In the genomic region with DNA sequence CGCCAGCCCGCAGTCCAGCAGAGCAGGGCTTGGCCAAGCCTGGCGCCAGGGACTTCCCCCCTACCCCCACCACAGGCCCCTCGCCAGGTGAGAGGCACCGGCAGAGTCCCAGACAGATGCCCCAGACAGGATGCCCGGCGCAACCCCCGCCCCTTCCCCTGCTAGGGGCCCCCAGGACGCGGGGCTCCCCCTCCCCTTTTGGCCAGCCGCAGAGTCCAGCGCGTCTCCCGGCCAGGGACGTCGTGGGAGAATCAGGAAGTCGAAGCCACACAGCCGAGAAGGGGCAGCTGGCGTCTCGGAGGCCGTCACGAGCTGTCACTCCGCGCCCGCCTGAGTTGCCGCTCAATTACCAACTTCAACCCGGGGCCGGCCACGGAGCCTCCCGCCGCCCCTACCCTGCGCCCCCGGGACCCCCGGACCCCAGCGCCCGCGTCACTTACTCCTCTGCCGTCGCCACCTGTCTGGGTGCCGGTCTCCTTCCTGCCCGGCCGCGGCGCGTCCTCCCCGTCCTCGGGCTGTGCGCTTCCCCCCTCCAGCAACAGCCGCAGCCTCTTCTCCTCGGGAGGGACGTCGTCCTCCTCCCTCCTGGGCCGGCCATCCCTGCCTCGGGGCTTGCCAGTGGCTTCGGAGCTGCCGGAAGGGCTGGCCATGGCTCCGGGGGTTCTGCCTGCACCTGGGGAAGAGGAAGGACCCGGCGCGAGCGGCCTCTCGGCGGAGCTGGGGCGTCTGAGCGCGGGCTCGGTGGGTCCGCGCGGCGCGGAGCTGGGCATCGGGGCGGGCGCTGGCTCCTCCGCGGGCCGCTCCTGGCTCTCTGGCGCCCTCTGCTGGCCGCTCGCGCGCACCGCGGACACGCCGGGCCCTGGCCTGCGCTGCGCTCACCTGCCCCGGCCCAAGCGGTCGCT, we compare ENCODE assay signal across 8 cellular contexts.
DNase-seq lines count a peak whose midpoint lies in the region; ATAC-seq and TF ChIP-seq lines count a peak whose summit lies in the region.
"Not testable (repeated sequence)": the region's sequence is repeated elsewhere in the genome, so short reads cannot be mapped to it uniquely, and the experiment has no call there.

No MANE protein-coding gene starts in this region.

- H3K27me3 ChIP-seq in IMR-90 (ENCODE audit: control insufficient read depth, insufficient read depth, low read length) = not testable (repeated sequence)
- H3K27me3 ChIP-seq in PC-9 (ENCODE audit: insufficient read depth, low read depth) = peaks cover 16% of the 10 kb centered on the region
- H3K27me3 ChIP-seq in iPS-15b (ENCODE audit: control insufficient read depth, insufficient read depth, low read length) = peaks cover 20% of the 10 kb centered on the region

- not testable (repeated sequence) for H3K4me1 ChIP-seq in IMR-90 (ENCODE audit: control insufficient read depth, insufficient read depth, low read length); PC-9 (replicated peaks; ENCODE audit: insufficient read depth); iPS-15b (ENCODE audit: control insufficient read depth, insufficient read depth, low read length)

- 1% methylated on average over 18 of the region's 92 CpGs; no CpG with 5 or more reads in 1 of the 2 experiments for WGBS in IMR-90 (ENCODE audit: extremely low coverage in 2 of 2, insufficient read length in 1 of 2), 2 experiments

- peak; percentile 46 for DNase-seq in COLO668 (lab: John Stamatoyannopoulos, UW; ENCODE audit: unreplicated experiment)
- DNase-seq in IMR-90 = not testable (repeated sequence)
- peak in 1 of 2 experiments; percentile 52 for DNase-seq in PC-9
- DNase-seq in activated CD8-positive, alpha-beta T cell treated with anti-CD3 and anti-CD28 coated beads for 36 hours = peak; percentile 62
- DNase-seq in central memory CD4-positive, alpha-beta T cell = peak; percentile 57
- DNase-seq in posterior vena cava (ENCODE audit: low spot score) = peak; percentile 86
- DNase-seq in stimulated activated naive B cell treated with anti-CD40 and anti-IgM and Interleukin-4, amounts not matched to agents 10 μg/mL and 1 μg/mL and 100 μg/mL, for 72 hours = peak; percentile 37

- H3K27ac Mint-ChIP-seq in activated CD8-positive, alpha-beta T cell treated with anti-CD3 and anti-CD28 coated beads for 36 hours; stimulated activated naive B cell treated with anti-CD40 and anti-IgM and Interleukin-4, amounts not matched to agents 10 μg/mL and 1 μg/mL and 100 μg/mL, for 72 hours: not testable (repeated sequence)

- ATAC-seq in IMR-90 (ENCODE audit: low read depth); activated CD8-positive, alpha-beta T cell treated with anti-CD3 and anti-CD28 coated beads for 36 hours: not testable (repeated sequence)
- ATAC-seq in stimulated activated naive B cell treated with anti-CD40 and anti-IgM and Interleukin-4, amounts not matched to agents 10 μg/mL and 1 μg/mL and 100 μg/mL, for 72 hours (replicated peaks) = peak; percentile 41 to 57

- H2BK15ac ChIP-seq in IMR-90 (ENCODE audit: low read depth, low read length) = not testable (repeated sequence)

- not testable (repeated sequence) for H2BK5ac ChIP-seq in IMR-90 (ENCODE audit: low read depth, low read length, poor library complexity, severe bottlenecking)

- intact Hi-C loops in IMR-90 (cut with micrococcal nuclease); PC-9 (cut with micrococcal nuclease; ENCODE audit: unreplicated experiment); activated CD8-positive, alpha-beta T cell treated with anti-CD3 and anti-CD28 coated beads for 36 hours (cut with micrococcal nuclease); posterior vena cava (cut with DNase I): not testable (repeated sequence)

- BruUV-seq in IMR-90 (replicated peaks; lab: Mats Ljungman, UMichigan); PC-9 (replicated peaks; lab: Mats Ljungman, UMichigan): not testable (repeated sequence)

- not testable (repeated sequence) for H3K9me3 ChIP-seq in IMR-90 (ENCODE audit: control insufficient read depth, insufficient read depth, low read length); PC-9 (ENCODE audit: insufficient read depth, low read depth); iPS-15b (ENCODE audit: control insufficient read depth, insufficient read depth, low read length)

- H3K27me3 Mint-ChIP-seq in activated CD8-positive, alpha-beta T cell treated with anti-CD3 and anti-CD28 coated beads for 36 hours = peaks cover 37% of the 10 kb centered on the region
- peaks cover 50 to 60% of the 10 kb centered on the region in 2 donors for H3K27me3 Mint-ChIP-seq in stimulated activated naive B cell treated with anti-CD40 and anti-IgM and Interleukin-4, amounts not matched to agents 10 μg/mL and 1 μg/mL and 100 μg/mL, for 72 hours

- H3K9me3 Mint-ChIP-seq in activated CD8-positive, alpha-beta T cell treated with anti-CD3 and anti-CD28 coated beads for 36 hours; stimulated activated naive B cell treated with anti-CD40 and anti-IgM and Interleukin-4, amounts not matched to agents 10 μg/mL and 1 μg/mL and 100 μg/mL, for 72 hours: not testable (repeated sequence)

- not testable (repeated sequence) for TF ChIP-seq POLR2A in IMR-90 (IDR thresholded peaks at IDR 0.05; ENCODE audit: low read depth, low read length)

- not testable (repeated sequence) for H4K5ac ChIP-seq in IMR-90 (ENCODE audit: low read depth, low read length)

- H4K8ac ChIP-seq in IMR-90 (ENCODE audit: low read depth in 2 of 2, low read length in 2 of 2) = not testable (repeated sequence)

- not testable (repeated sequence) for H3K56ac ChIP-seq in IMR-90 (ENCODE audit: extremely low read depth, insufficient read depth, low read length)

- TF ChIP-seq RAD21 in IMR-90 (IDR thresholded peaks at IDR 0.05; ENCODE audit: low read length) = 0 out of 2 replicates have a peak, but pooled peaks have one; percentile 6

- H3K18ac ChIP-seq in IMR-90 (ENCODE audit: low read depth, low read length) = not testable (repeated sequence)

- not testable (repeated sequence) for H3K36me3 ChIP-seq in IMR-90 (ENCODE audit: control insufficient read depth, insufficient read depth, low read length); PC-9 (ENCODE audit: low read depth); iPS-15b (ENCODE audit: control insufficient read depth, insufficient read depth, low read length)

- TF ChIP-seq CTCF in IMR-90 (conservative IDR thresholded peaks at IDR 0.05; ENCODE audit: low read depth, low read length) (peak; percentile 41), PC-9 (conservative IDR thresholded peaks at IDR 0.05) (peak; percentile 36; the same call in 1 of the 2 replicates)
- peak; percentile 74 for TF ChIP-seq CTCF in activated CD8-positive, alpha-beta T cell treated with anti-CD3 and anti-CD28 coated beads for 36 hours (IDR thresholded peaks at IDR 0.05)

- H2AK9ac ChIP-seq in IMR-90 (replicated peaks; ENCODE audit: low read depth, low read length, poor library complexity) = not testable (repeated sequence)

- not testable (repeated sequence) for H4K91ac ChIP-seq in IMR-90 (ENCODE audit: insufficient read depth, low read depth, low read length)

- not testable (repeated sequence) for H3K4ac ChIP-seq in IMR-90 (ENCODE audit: low read depth, low read length)

- dilution Hi-C loops in IMR-90 (cut with HindIII; ENCODE audit: low sequenced_read_pairs, unreplicated experiment) = not testable (repeated sequence)

- POLR2A ChIA-PET in IMR-90 (lab: Charles Lee; ENCODE audit: unreplicated experiment); PC-9 (lab: Charles Lee; ENCODE audit: unreplicated experiment); activated CD8-positive, alpha-beta T cell treated with anti-CD3 and anti-CD28 coated beads for 36 hours (lab: Charles Lee): not testable (repeated sequence)

- H3K9me1 ChIP-seq in IMR-90 (ENCODE audit: insufficient read depth, low read length) = not testable (repeated sequence)

- not testable (repeated sequence) for H2BK120ac ChIP-seq in IMR-90 (ENCODE audit: low read depth, low read length)

- peak overlapping the region; percentile 43 for H3K4me3 Mint-ChIP-seq in activated CD8-positive, alpha-beta T cell treated with anti-CD3 and anti-CD28 coated beads for 36 hours
- peak overlapping the region; percentile 56 to 79 for H3K4me3 Mint-ChIP-seq in stimulated activated naive B cell treated with anti-CD40 and anti-IgM and Interleukin-4, amounts not matched to agents 10 μg/mL and 1 μg/mL and 100 μg/mL, for 72 hours

- CTCF ChIA-PET in IMR-90 (lab: Yijun Ruan, JAX) = interaction anchor here (0.6 kb wide), 2 partner anchors 201 to 207 kb away, joined by 3 read pairs; no protein-coding TSS in a partner anchor
- CTCF ChIA-PET in PC-9 (lab: Charles Lee) = not testable (repeated sequence)
- CTCF ChIA-PET in activated CD8-positive, alpha-beta T cell treated with anti-CD3 and anti-CD28 coated beads for 36 hours (lab: Charles Lee) = interaction anchor here (0.6 to 1.3 kb wide), 7 partner anchors 16 to 131 kb away, joined by 3 to 8 read pairs (median 3); no protein-coding TSS in a partner anchor

- H3K4me3 ChIP-seq in IMR-90 (ENCODE audit: insufficient read depth, low read depth, low read length) (peak overlapping the region; percentile 34; the same call in 1 of the 2 replicates), PC-9 (peak overlapping the region; percentile 46; the same call in 1 of the 2 replicates), iPS-15b (ENCODE audit: low read depth, low read length) (peak overlapping the region; percentile 45)

- not testable (repeated sequence) for H3K14ac ChIP-seq in IMR-90 (replicated peaks; ENCODE audit: low read depth, low read length)

- not testable (repeated sequence) for H3K36me3 Mint-ChIP-seq in activated CD8-positive, alpha-beta T cell treated with anti-CD3 and anti-CD28 coated beads for 36 hours (ENCODE audit: low read depth); stimulated activated naive B cell treated with anti-CD40 and anti-IgM and Interleukin-4, amounts not matched to agents 10 μg/mL and 1 μg/mL and 100 μg/mL, for 72 hours

- H3K23ac ChIP-seq in IMR-90 (ENCODE audit: low read depth, low read length) = not testable (repeated sequence)

- H3K79me2 ChIP-seq in PC-9 (ENCODE audit: low read depth) = not testable (repeated sequence)

- not testable (repeated sequence) for H3K9me2 ChIP-seq in PC-9 (ENCODE audit: insufficient read depth)

- not testable (repeated sequence) for H2BK20ac ChIP-seq in IMR-90 (ENCODE audit: low read depth, low read length)

- not testable (repeated sequence) for H2AK5ac ChIP-seq in IMR-90 (ENCODE audit: low read depth, low read length)

- H3F3A ChIP-seq in PC-9 (ENCODE audit: insufficient read depth, low read depth) = not testable (repeated sequence)

- not testable (repeated sequence) for H4K20me1 ChIP-seq in IMR-90 (ENCODE audit: insufficient read depth, low read length); PC-9 (ENCODE audit: insufficient read depth)

- not testable (repeated sequence) for H2AFZ ChIP-seq in IMR-90 (replicated peaks; ENCODE audit: low read length, poor library complexity); PC-9

- not testable (repeated sequence) for H3K9ac ChIP-seq in IMR-90 (ENCODE audit: low read depth, low read length); iPS-15b (ENCODE audit: low read depth, low read length)

- in situ Hi-C loops in IMR-90 (cut with MboI; ENCODE audit: low sequenced_read_pairs) = not testable (repeated sequence)

- H3K79me1 ChIP-seq in IMR-90 (ENCODE audit: low read depth in 1 of 2, low read length in 2 of 2) = not testable (repeated sequence)

- H3K4me2 ChIP-seq in IMR-90 (ENCODE audit: low read depth, low read length) = peak overlapping the region; percentile 28; the same call in 1 of the 2 replicates
- H3K4me2 ChIP-seq in PC-9 = peak overlapping the region; percentile 60; the same call in 1 of the 2 replicates

- H3K4me1 Mint-ChIP-seq in activated CD8-positive, alpha-beta T cell treated with anti-CD3 and anti-CD28 coated beads for 36 hours (ENCODE audit: low read depth) = not testable (repeated sequence)
- peaks cover 9 to 19% of the 10 kb centered on the region in 2 donors for H3K4me1 Mint-ChIP-seq in stimulated activated naive B cell treated with anti-CD40 and anti-IgM and Interleukin-4, amounts not matched to agents 10 μg/mL and 1 μg/mL and 100 μg/mL, for 72 hours

- not testable (repeated sequence) for H3K27ac ChIP-seq in IMR-90 (ENCODE audit: insufficient read depth, low read length); PC-9
